19 cellular contexts compared by ENCODE assay signal in genomic region chr12:120642086-120642485, GRCh38. TPM values are rescaled to one million over a fixed set of nuclear protein-coding genes. Genes with fewer than 3 reads are reported as not detected.
DNase-seq lines count a peak whose midpoint lies in the region; ATAC-seq and TF ChIP-seq lines count a peak whose summit lies in the region.
"Had no signal": no experiment of that assay in that cellular context is flagged by ENCODE, and none has a peak within 500 bp of the region (broad histone marks: within the 10 kb centered on the region; RNA-seq: fewer than 3 reads in every experiment).

No MANE protein-coding gene starts in this region.

- CTCF ChIA-PET in T-cell (lab: Charles Lee), result no interaction called here

- TF ChIP-seq CTCF in endodermal cell (conservative IDR thresholded peaks at IDR 0.05), result no peak
- no peak for TF ChIP-seq CTCF in progenitor cell of endocrine pancreas (IDR thresholded peaks at IDR 0.05; ENCODE audit: unreplicated experiment)
- TF ChIP-seq CTCF in transverse colon (IDR thresholded peaks at IDR 0.05), result no peak

- intact Hi-C loops in transverse colon (cut with DNase I; ENCODE audit: low total_unique reads), result no loop called here

- no peak for TF ChIP-seq POLR2A in transverse colon (IDR thresholded peaks at IDR 0.05)

- H3K27ac ChIP-seq in endodermal cell (ENCODE audit: low read depth, low read length), result no peak overlapping the region
- H3K27ac ChIP-seq in transverse colon, result no peak overlapping the region
- H3K27ac ChIP-seq: coronary artery, epithelial cell of prostate, foreskin keratinocyte, WERI-Rb-1 had no signal

- no peaks in the 10 kb centered on the region for H3K36me3 Mint-ChIP-seq in activated T-cell treated with anti-CD3 and anti-CD28 coated beads, Interleukin-2, amount 50 U/mL, for 4 hours (ENCODE audit: insufficient read depth)
- H3K36me3 Mint-ChIP-seq in T-cell, result no peaks in the 10 kb centered on the region
- H3K36me3 Mint-ChIP-seq in endodermal cell (ENCODE audit: low read depth), result no peaks in the 10 kb centered on the region
- no peaks in the 10 kb centered on the region for H3K36me3 Mint-ChIP-seq in progenitor cell of endocrine pancreas (ENCODE audit: insufficient read depth)

- DNase-seq in activated T-cell treated with anti-CD3 and anti-CD28 coated beads, Interleukin-2, amount 50 U/mL, for 4 hours, result no peak
- DNase-seq in activated T-cell treated with anti-CD3 and anti-CD28 coated beads, Interleukin-2, amount 50 U/mL, for 1 hour, result no peak
- DNase-seq in T-cell (no peak), endodermal cell (no peak), progenitor cell of endocrine pancreas (ENCODE audit: low spot score, unreplicated experiment) (no peak), NCI-H2227 (lab: John Stamatoyannopoulos, UW; ENCODE audit: unreplicated experiment) (no peak), transverse colon (no peak)
- DNase-seq: COR-L47; foreskin keratinocyte; NCI-H187 treated with DMSO at 0.1 percent for 48 hours; NCI-H446; NK-92 treated with Interleukin-12 subunit alpha and Interleukin-12 subunit beta, amount 100 ng/mL, for 24 hours; occipital lobe; SW 1271; WERI-Rb-1 had no signal

- TF ChIP-seq EP300 in transverse colon (IDR thresholded peaks at IDR 0.05; ENCODE audit: low read depth), result no peak

- H3K27me3 ChIP-seq in endodermal cell (ENCODE audit: control insufficient read depth, insufficient read depth, low read length, poor library complexity, severe bottlenecking) (peaks cover 60% of the 10 kb centered on the region), transverse colon (peaks cover 72% of the 10 kb centered on the region)

- H3K9me3 Mint-ChIP-seq in activated T-cell treated with anti-CD3 and anti-CD28 coated beads, Interleukin-2, amount 50 U/mL, for 4 hours, result no peaks in the 10 kb centered on the region
- no peaks in the 10 kb centered on the region for H3K9me3 Mint-ChIP-seq in T-cell
- H3K9me3 Mint-ChIP-seq in endodermal cell, result no peaks in the 10 kb centered on the region
- no peaks in the 10 kb centered on the region for H3K9me3 Mint-ChIP-seq in progenitor cell of endocrine pancreas (ENCODE audit: low read depth)

- peaks cover 12% of the 10 kb centered on the region for H3K4me1 Mint-ChIP-seq in activated T-cell treated with anti-CD3 and anti-CD28 coated beads, Interleukin-2, amount 50 U/mL, for 4 hours (ENCODE audit: low read depth)
- H3K4me1 Mint-ChIP-seq in T-cell (peaks cover 7 to 17% (median 13%) of the 10 kb centered on the region in 3 donors), endodermal cell (peaks cover 11% of the 10 kb centered on the region), progenitor cell of endocrine pancreas (ENCODE audit: low read depth) (peaks cover 9% of the 10 kb centered on the region)

- H3K36me3 ChIP-seq in endodermal cell (ENCODE audit: control insufficient read depth, insufficient read depth, low read length), result no peaks in the 10 kb centered on the region
- no peaks in the 10 kb centered on the region for H3K36me3 ChIP-seq in transverse colon
- H3K36me3 ChIP-seq: WERI-Rb-1 had no signal

- peak overlapping the region; percentile 72 for H3K4me3 Mint-ChIP-seq in activated T-cell treated with anti-CD3 and anti-CD28 coated beads, Interleukin-2, amount 50 U/mL, for 4 hours
- H3K4me3 Mint-ChIP-seq in T-cell (peak overlapping the region; percentile 28 to 74 (median 63)), endodermal cell (peak overlapping the region; percentile 50), progenitor cell of endocrine pancreas (ENCODE audit: low read depth) (peak overlapping the region; percentile 65)

- in situ Hi-C loops in transverse colon (cut with MboI; ENCODE audit: low pct_ligation_motif_present in 1 of 4, low pct_unique_long_range_greater_than_20kb in 1 of 4, low sequenced_read_pairs in 3 of 4), result loop anchor here (10.0 to 25.0 kb wide), 3 partner anchors 57 to 320 kb away; partner anchors contain the start of genes UNC119B (in 2 of the 4) and POP5 (in 1 of the 4)

- H3K27ac Mint-ChIP-seq in T-cell, result no peak overlapping the region
- no peak overlapping the region for H3K27ac Mint-ChIP-seq in endodermal cell
- H3K27ac Mint-ChIP-seq in progenitor cell of endocrine pancreas, result no peak overlapping the region

- H3K9me3 ChIP-seq in endodermal cell (ENCODE audit: control insufficient read depth, low read length), result no peaks in the 10 kb centered on the region
- H3K9me3 ChIP-seq in transverse colon, result no peaks in the 10 kb centered on the region

- POLR2A ChIA-PET in T-cell (lab: Charles Lee), result no interaction called here

- H3K4me1 ChIP-seq in endodermal cell (ENCODE audit: control insufficient read depth, insufficient read depth, low read length) (peaks cover 3% of the 10 kb centered on the region), transverse colon (peaks cover 5 to 19% (median 15%) of the 10 kb centered on the region in 4 donors)
- H3K4me1 ChIP-seq: foreskin keratinocyte had no signal

- no peak overlapping the region for H3K9ac ChIP-seq in endodermal cell (ENCODE audit: extremely low read depth, low read length, poor library complexity, severe bottlenecking)

- ATAC-seq in activated T-cell treated with anti-CD3 and anti-CD28 coated beads, Interleukin-2, amount 50 U/mL, for 4 hours, result no peak
- ATAC-seq in T-cell (replicated peaks in 1 of 4) (no peak), GM18907 (IDR thresholded peaks at IDR 0.05; ENCODE audit: unreplicated experiment) (no peak)

- WGBS in endodermal cell (ENCODE audit: insufficient coverage in 1 of 2, insufficient read length in 1 of 2), 2 experiments, result 87 to 89% methylated on average over 7 to 8 of the region's 8 CpGs
- WGBS in transverse colon (ENCODE audit: low coverage in 1 of 2), 2 donors, result 78% methylated on average over 8 of the region's 8 CpGs; no CpG with 5 or more reads in 1 of the 2 donors

- H3K4me3 ChIP-seq in endodermal cell (ENCODE audit: low read length), result no peak overlapping the region
- H3K4me3 ChIP-seq in transverse colon, result no peak overlapping the region

- peaks cover 64% of the 10 kb centered on the region for H3K27me3 Mint-ChIP-seq in activated T-cell treated with anti-CD3 and anti-CD28 coated beads, Interleukin-2, amount 50 U/mL, for 4 hours (ENCODE audit: low read depth)
- peaks cover 51 to 56% of the 10 kb centered on the region in 2 donors for H3K27me3 Mint-ChIP-seq in T-cell
- peaks cover 64% of the 10 kb centered on the region for H3K27me3 Mint-ChIP-seq in endodermal cell (ENCODE audit: insufficient read depth)
- H3K27me3 Mint-ChIP-seq in progenitor cell of endocrine pancreas, result peaks cover 65% of the 10 kb centered on the region

RNA-seq across cellular contexts. Expression of gene CABP1, which starts 1.7 kb away (rescaled TPM):
- under 1 TPM in 2 of 3 donors, not detected in 1; 0.18 to 0.26 TPM for total RNA-seq in activated T-cell treated with anti-CD3 and anti-CD28 coated beads, Interleukin-2, amount 50 U/mL, for 4 hours
- total RNA-seq in T-cell, result not detected
- total RNA-seq in endodermal cell, result under 1 TPM; 0.29 to 0.86 TPM
- 0.93 TPM for polyA plus RNA-seq in endodermal cell (2013, experiment 1 of 2)
- 1.2 TPM for polyA plus RNA-seq in endodermal cell (2013, experiment 2 of 2)
- 0.19 and 0.49 TPM in 2 replicates for total RNA-seq in progenitor cell of endocrine pancreas
- total RNA-seq in transverse colon, result 1 to 10 TPM in 2 of 4 donors, under 1 TPM in 1, not detected in 1; 0.60 to 7.5 (median 4.4) TPM
- total RNA-seq: foreskin keratinocyte, K562 had no signal
- polyA plus RNA-seq: foreskin keratinocyte, K562 had no signal

RNA-seq across cellular contexts. Expression of gene MLEC, which starts 44.9 kb away (rescaled TPM):
- 100 to 1,000 TPM; 153 to 172 (median 153) TPM for total RNA-seq in activated T-cell treated with anti-CD3 and anti-CD28 coated beads, Interleukin-2, amount 50 U/mL, for 4 hours
- total RNA-seq in T-cell (10 to 100 TPM; 26.3 to 61.3 (median 55.3) TPM), endodermal cell (100 to 1,000 TPM; 188 to 195 TPM), progenitor cell of endocrine pancreas (174 and 187 TPM in 2 replicates), transverse colon (100 to 1,000 TPM in 3 of 4 donors, 10 to 100 TPM in 1; 75.6 to 153 (median 130) TPM)
- polyA plus RNA-seq in endodermal cell (2013, experiment 1 of 2), result 74.9 TPM
- polyA plus RNA-seq in endodermal cell (2013, experiment 2 of 2), result 85.2 TPM
